ENCODE assay signal across 9 cellular contexts in genomic region chr12:47740536-47741339, GRCh38. TPM values are rescaled to one million over a fixed set of nuclear protein-coding genes. Genes with fewer than 3 reads are reported as not detected.
DNase-seq lines count a peak whose midpoint lies in the region; ATAC-seq, FAIRE-seq and TF ChIP-seq lines count a peak whose summit lies in the region.
"Had no signal": no experiment of that assay in that cellular context is flagged by ENCODE, and none has a peak within 500 bp of the region (broad histone marks: within the 10 kb centered on the region; RNA-seq: fewer than 3 reads in every experiment).

No MANE protein-coding gene starts in this region.

- peaks cover 0 to 18% (median 0%) of the 10 kb centered on the region in 4 donors for H3K36me3 ChIP-seq in esophagus muscularis mucosa

- no peak for FAIRE-seq in frontal cortex (lab: Jason Lieb, UNC)
- no peak for FAIRE-seq in RCC 7860 (lab: Jason Lieb, UNC)

- H3K27me3 ChIP-seq in esophagus muscularis mucosa, result no peaks in the 10 kb centered on the region

- H3K27me3 Mint-ChIP-seq in stimulated activated naive CD8-positive, alpha-beta T cell treated with anti-CD3 and anti-CD28 coated beads, Interleukin-15, amount 100 ng/mL, for 72 hours, result peaks cover 23% of the 10 kb centered on the region

- no peaks in the 10 kb centered on the region for H3K9me3 ChIP-seq in esophagus muscularis mucosa

- intact Hi-C loops in esophagus muscularis mucosa (cut with DNase I), result loop anchor here (5.0 kb wide), 1 partner anchor 37 kb away; no protein-coding TSS in a partner anchor

- TF ChIP-seq CTCF in esophagus muscularis mucosa (IDR thresholded peaks at IDR 0.05), result no peak

- peak overlapping the region in 1 of 4 donors; percentile 6 for H3K4me3 ChIP-seq in esophagus muscularis mucosa

- H3K27ac Mint-ChIP-seq in stimulated activated naive CD8-positive, alpha-beta T cell treated with anti-CD3 and anti-CD28 coated beads, Interleukin-15, amount 100 ng/mL, for 72 hours, result no peak overlapping the region

- H3K9me3 Mint-ChIP-seq in stimulated activated naive CD8-positive, alpha-beta T cell treated with anti-CD3 and anti-CD28 coated beads, Interleukin-15, amount 100 ng/mL, for 72 hours, result no peaks in the 10 kb centered on the region

- ATAC-seq in stimulated activated naive CD8-positive, alpha-beta T cell treated with anti-CD3 and anti-CD28 coated beads, Interleukin-15, amount 100 ng/mL, for 72 hours, result peak; percentile 6
- no peak for ATAC-seq in stimulated activated naive CD8-positive, alpha-beta T cell treated with anti-CD3 and anti-CD28 coated beads, Interleukin-15, Interleukin-2, amounts not matched to agents 100 U/mL and 50 U/mL, for 24 hours
- ATAC-seq in HG03439 (IDR thresholded peaks at IDR 0.05; ENCODE audit: unreplicated experiment) (peak; percentile 43), GM18873 (IDR thresholded peaks at IDR 0.05; ENCODE audit: low FRiP score, unreplicated experiment) (no peak)
- ATAC-seq: sciatic nerve had no signal

- H3K27ac ChIP-seq in esophagus muscularis mucosa (replicated peaks in 1 of 4), result peak overlapping the region; percentile 26 to 64 (median 34)

- H3K4me1 Mint-ChIP-seq in stimulated activated naive CD8-positive, alpha-beta T cell treated with anti-CD3 and anti-CD28 coated beads, Interleukin-15, amount 100 ng/mL, for 72 hours, result peaks cover 45% of the 10 kb centered on the region

- TF ChIP-seq EP300 in esophagus muscularis mucosa (IDR thresholded peaks at IDR 0.05), result no peak

- peaks cover 56 to 64% (median 62%) of the 10 kb centered on the region in 4 donors for H3K4me1 ChIP-seq in esophagus muscularis mucosa

- whole genome bisulfite sequencing in esophagus muscularis mucosa, result 80% methylated on average over 6 of the region's 22 CpGs

- DNase-seq in stimulated activated naive CD8-positive, alpha-beta T cell treated with anti-CD3 and anti-CD28 coated beads, Interleukin-15, amount 100 ng/mL, for 72 hours, result no peak
- no peak for DNase-seq in stimulated activated naive CD8-positive, alpha-beta T cell treated with anti-CD3 and anti-CD28 coated beads, Interleukin-15, Interleukin-2, amounts not matched to agents 100 U/mL and 50 U/mL, for 24 hours
- DNase-seq in esophagus muscularis mucosa (ENCODE audit: extremely low spot score) (no peak), frontal cortex (ENCODE audit: low spot score in 2 of 2) (no peak), RCC 7860 (ENCODE audit: low spot score) (no peak)
- no peak for DNase-seq in activated naive CD4-positive, alpha-beta T cell treated with anti-CD3 and anti-CD28 coated beads, Interleukin-2, amount 50 U/mL, for 16 hours

- peak overlapping the region in 1 of 2 donors; percentile 16 for H3K4me3 Mint-ChIP-seq in stimulated activated naive CD8-positive, alpha-beta T cell treated with anti-CD3 and anti-CD28 coated beads, Interleukin-15, amount 100 ng/mL, for 72 hours

- TF ChIP-seq POLR2A in esophagus muscularis mucosa (IDR thresholded peaks at IDR 0.05; ENCODE audit: low read depth), result no peak

RNA-seq across cellular contexts. Expression of gene ENDOU, which starts 15.4 kb away (rescaled TPM):
- 1 to 10 TPM in 1 of 4 donors, under 1 TPM in 1, not detected in 2; 0.39 to 2.0 TPM for total RNA-seq in esophagus muscularis mucosa
- not detected for total RNA-seq in frontal cortex

RNA-seq across cellular contexts. Expression of gene RAPGEF3, which starts 17.9 kb away (rescaled TPM):
- 10 to 100 TPM; 18.3 to 48.2 (median 32.5) TPM for total RNA-seq in esophagus muscularis mucosa
- 7.7 TPM for total RNA-seq in frontal cortex

RNA-seq across cellular contexts. Expression of gene SLC48A1, which starts 32.3 kb away (rescaled TPM):
- total RNA-seq in esophagus muscularis mucosa (10 to 100 TPM; 34.5 to 56.0 (median 40.7) TPM), frontal cortex (8.6 TPM)

RNA-seq across cellular contexts. Expression of gene RPAP3, which starts 34.9 kb away (rescaled TPM):
- total RNA-seq in esophagus muscularis mucosa, result 10 to 100 TPM; 10.3 to 17.9 (median 13.5) TPM
- 23.6 TPM for total RNA-seq in frontal cortex

Comparison
In these comparisons a context has a peak if more than half of its experiments do, and no peak if none do; other contexts are left out.
1. ATAC-seq: peak in stimulated activated naive CD8-positive, alpha-beta T cell treated with anti-CD3 and anti-CD28 coated beads, Interleukin-15, amount 100 ng/mL, for 72 hours (single experiment) and HG03439 (single experiment); none in stimulated activated naive CD8-positive, alpha-beta T cell treated with anti-CD3 and anti-CD28 coated beads, Interleukin-15, Interleukin-2, amounts not matched to agents 100 U/mL and 50 U/mL, for 24 hours (single experiment) and GM18873 (single experiment).